Comparison of ENCODE assay signal across 11 cellular contexts in the genomic region with DNA sequence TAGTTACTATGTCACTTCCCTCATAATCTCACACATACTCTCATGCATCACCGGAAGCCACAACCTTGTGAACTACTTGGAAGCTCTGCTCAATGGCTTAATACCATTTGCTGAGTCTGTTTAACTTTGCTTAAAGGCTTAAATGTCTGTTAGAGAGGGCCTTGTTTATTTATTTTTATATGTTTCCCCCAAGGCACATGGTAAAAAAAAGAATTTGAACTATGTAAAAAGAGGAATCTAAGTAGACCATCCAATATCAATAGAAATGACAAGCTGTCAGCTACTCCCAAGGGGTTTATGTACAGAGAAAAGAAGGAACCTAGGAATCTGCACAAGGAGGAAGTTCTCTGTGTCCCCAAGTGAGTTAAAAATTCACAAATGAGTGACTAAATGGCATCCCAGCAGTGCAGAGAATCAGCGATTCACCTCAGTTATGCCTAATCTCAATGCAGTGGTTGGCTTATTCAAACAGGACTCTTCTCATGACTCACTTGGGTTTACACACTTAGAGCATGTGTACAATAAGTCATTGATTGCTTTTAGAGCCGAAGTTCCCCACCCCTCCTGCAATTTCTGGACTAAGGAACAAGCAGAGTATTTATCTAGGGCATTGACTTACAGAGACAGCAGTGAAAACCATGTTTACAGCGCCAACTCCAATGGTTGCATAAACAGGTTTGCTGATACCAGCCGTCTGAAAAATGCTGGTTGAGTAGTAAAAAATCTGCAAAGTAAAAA. TPM values are rescaled to one million over a fixed set of nuclear protein-coding genes. Genes with fewer than 3 reads are reported as not detected.
DNase-seq lines count a peak whose midpoint lies in the region; ATAC-seq, FAIRE-seq and TF ChIP-seq lines count a peak whose summit lies in the region.
"Had no signal": no experiment of that assay in that cellular context is flagged by ENCODE, and none has a peak within 500 bp of the region (broad histone marks: within the 10 kb centered on the region; RNA-seq: fewer than 3 reads in every experiment).

No MANE protein-coding gene starts in this region.

- H2BK12ac ChIP-seq in H1 (ENCODE audit: low read depth, low read length): no peak overlapping the region
- H2BK12ac ChIP-seq in neuronal stem cell (ENCODE audit: low read length): no peak overlapping the region

- H3K9ac ChIP-seq in H1 (replicated peaks in 1 of 4; ENCODE audit: extremely low read depth in 1 of 4, low read depth in 3 of 4, low read length in 3 of 4) (no peak overlapping the region), neuronal stem cell (ENCODE audit: low read depth, low read length, poor library complexity) (no peak overlapping the region)

- peak; percentile 73 for ATAC-seq in GM18861 (IDR thresholded peaks at IDR 0.05; ENCODE audit: unreplicated experiment)

- no peak for TF ChIP-seq RAD21 in H1 (IDR thresholded peaks at IDR 0.05 in 1 of 2, conservative IDR thresholded peaks at IDR 0.05 in 1 of 2; ENCODE audit: low read depth in 2 of 2, low read length in 2 of 2)

- H2AK5ac ChIP-seq in H1 (ENCODE audit: low read depth, low read length): no peak overlapping the region
- H2AK5ac ChIP-seq in neuronal stem cell (ENCODE audit: low read depth, low read length): no peak overlapping the region

- H3K14ac ChIP-seq in H1 (ENCODE audit: insufficient read length) (no peak overlapping the region), neuronal stem cell (ENCODE audit: low read length) (no peak overlapping the region)

- no peaks in the 10 kb centered on the region for H3K23me2 ChIP-seq in H1 (ENCODE audit: low read depth, low read length)

- 0 out of 2 replicates have a peak overlapping the region, but pooled peaks have one; percentile 79 for H2AFZ ChIP-seq in H1 (ENCODE audit: low read length)
- peak overlapping the region; percentile 38 for H2AFZ ChIP-seq in neuronal stem cell (ENCODE audit: low read length)

- H3K27me3 ChIP-seq in H1 (replicated peaks in 1 of 4; ENCODE audit: control insufficient read depth in 3 of 4, extremely low read depth in 1 of 4, insufficient read depth in 3 of 4, low read length in 3 of 4) (no peaks in the 10 kb centered on the region), neuronal stem cell (ENCODE audit: control insufficient read depth in 3 of 3, insufficient read depth in 3 of 3, low read depth in 1 of 3, low read length in 3 of 3) (no peaks in the 10 kb centered on the region), esophagus squamous epithelium (no peaks in the 10 kb centered on the region)
- H3K27me3 ChIP-seq: upper lobe of left lung had no signal

- TF ChIP-seq CTCF in H1 (IDR thresholded peaks at IDR 0.05; ENCODE audit: control extremely low read depth in 1 of 3, insufficient read depth in 1 of 3, low read depth in 1 of 3, low read length in 3 of 3): no peak
- no peak for TF ChIP-seq CTCF in esophagus squamous epithelium (IDR thresholded peaks at IDR 0.05)

- no peaks in the 10 kb centered on the region for H3K79me1 ChIP-seq in H1 (ENCODE audit: low read depth, low read length)
- H3K79me1 ChIP-seq in neuronal stem cell (ENCODE audit: low read depth, low read length): no peaks in the 10 kb centered on the region

- no peak overlapping the region for H3K4me3 ChIP-seq in H1 (ENCODE audit: extremely low read depth in 1 of 4, insufficient read depth in 2 of 4, low read depth in 3 of 4, low read length in 4 of 4)
- H3K4me3 ChIP-seq in neuronal stem cell (ENCODE audit: low read length in 2 of 2): no peak overlapping the region
- H3K4me3 ChIP-seq in esophagus squamous epithelium: no peak overlapping the region
- H3K4me3 ChIP-seq: skin epidermis, upper lobe of left lung had no signal

- no peak overlapping the region for H2BK5ac ChIP-seq in H1 (ENCODE audit: low read depth, low read length)
- no peak overlapping the region for H2BK5ac ChIP-seq in neuronal stem cell (ENCODE audit: low read length)

- H3K23ac ChIP-seq in H1 (ENCODE audit: insufficient read length) (no peak overlapping the region), neuronal stem cell (ENCODE audit: low read depth, low read length, poor library complexity) (no peak overlapping the region)

- H4K20me1 ChIP-seq in H1 (replicated peaks in 1 of 2; ENCODE audit: control insufficient read depth in 1 of 2, insufficient read depth in 2 of 2, low read length in 2 of 2): no peaks in the 10 kb centered on the region

- H3K36me3 ChIP-seq in H1 (ENCODE audit: control insufficient read depth in 2 of 4, insufficient read depth in 4 of 4, low read length in 3 of 4): no peaks in the 10 kb centered on the region
- no peaks in the 10 kb centered on the region for H3K36me3 ChIP-seq in neuronal stem cell (replicated peaks in 1 of 2; ENCODE audit: control insufficient read depth in 2 of 2, insufficient read depth in 2 of 2, low read length in 2 of 2)
- H3K36me3 ChIP-seq in esophagus squamous epithelium: no peaks in the 10 kb centered on the region
- H3K36me3 ChIP-seq: upper lobe of left lung had no signal

- no peak overlapping the region for H4K8ac ChIP-seq in H1 (ENCODE audit: extremely low read depth, insufficient read depth, low read length)
- H4K8ac ChIP-seq in neuronal stem cell (ENCODE audit: low read depth, low read length): no peak overlapping the region

- no peak overlapping the region for H4K5ac ChIP-seq in H1 (ENCODE audit: insufficient read length, low read depth, low read length)

- no peak for TF ChIP-seq POLR2A in H1 (IDR thresholded peaks at IDR 0.05; ENCODE audit: control extremely low read depth in 1 of 2, low read depth in 2 of 2, low read length in 2 of 2)
- TF ChIP-seq POLR2A in esophagus squamous epithelium (IDR thresholded peaks at IDR 0.05): no peak

- FAIRE-seq in H1 (lab: Jason Lieb, UNC): no peak
- FAIRE-seq in GM19239 (lab: Jason Lieb, UNC): no peak

- no peak for TF ChIP-seq EP300 in H1 (IDR thresholded peaks at IDR 0.05; ENCODE audit: borderline replicate concordance in 1 of 2, low read depth in 2 of 2, low read length in 2 of 2)

- 91% methylated on average over 5 of the region's 5 CpGs; no CpG with 5 or more reads in 1 of the 2 experiments for WGBS in H1 (ENCODE audit: extremely low coverage in 1 of 2, insufficient coverage in 1 of 2, insufficient read length in 1 of 2, insufficient replicate concordance in 2 of 2, low coverage in 1 of 2, low lambda C conversion rate in 2 of 2, missing lambda C conversion rate in 1 of 2), 2 experiments
- WGBS in neuronal stem cell (ENCODE audit: extremely low coverage in 2 of 2, insufficient read length in 2 of 2, insufficient replicate concordance in 1 of 2), 2 donors: no CpG with 5 or more reads among the region's 5 CpGs
- 53 to 55% methylated on average over 5 of the region's 5 CpGs for WGBS in esophagus squamous epithelium, 2 donors

- CTCF ChIA-PET in H1 (lab: Charles Lee; ENCODE audit: partially characterized antibody): no interaction called here

- H3K27ac ChIP-seq in H1 (ENCODE audit: low read depth, low read length) (no peak overlapping the region), neuronal stem cell (replicated peaks; ENCODE audit: low read length) (no peak overlapping the region), esophagus squamous epithelium (no peak overlapping the region)
- H3K27ac ChIP-seq: skin epidermis, upper lobe of left lung had no signal

- H2BK15ac ChIP-seq in H1 (ENCODE audit: low read length): no peak overlapping the region
- H2BK15ac ChIP-seq in neuronal stem cell (ENCODE audit: low read length): no peak overlapping the region

- H2BK120ac ChIP-seq in H1 (replicated peaks; ENCODE audit: low read depth, low read length): no peak overlapping the region
- no peak overlapping the region for H2BK120ac ChIP-seq in neuronal stem cell (ENCODE audit: low read depth, low read length)

- POLR2A ChIA-PET in H1 (lab: Charles Lee; ENCODE audit: partially characterized antibody): no interaction called here

- intact Hi-C loops in esophagus squamous epithelium (cut with DNase I): no loop called here

- H4K91ac ChIP-seq in H1 (replicated peaks; ENCODE audit: insufficient read length, low read length) (no peak overlapping the region), neuronal stem cell (ENCODE audit: low read depth, low read length, poor library complexity) (no peak overlapping the region)

- H3K79me2 ChIP-seq in H1 (ENCODE audit: control insufficient read depth in 1 of 2, insufficient read depth in 2 of 2, low read length in 2 of 2): no peaks in the 10 kb centered on the region

- H3K4me1 ChIP-seq in H1 (replicated peaks in 1 of 4; ENCODE audit: control insufficient read depth in 3 of 4, insufficient read depth in 4 of 4, low read length in 3 of 4) (no peaks in the 10 kb centered on the region), neuronal stem cell (ENCODE audit: control insufficient read depth in 2 of 2, insufficient read depth in 1 of 2, low read depth in 1 of 2, low read length in 2 of 2) (peaks cover 2% of the 10 kb centered on the region in 2 donors), esophagus squamous epithelium (peaks cover 0 to 25% (median 0%) of the 10 kb centered on the region in 3 donors)

- H3K18ac ChIP-seq in H1 (ENCODE audit: extremely low read depth, low read length) (no peak overlapping the region), neuronal stem cell (ENCODE audit: low read length) (no peak overlapping the region)

- H2BK20ac ChIP-seq in H1 (ENCODE audit: low read length): no peak overlapping the region

- H3K4ac ChIP-seq in H1 (replicated peaks; ENCODE audit: insufficient read length, low read depth, low read length) (no peak overlapping the region), neuronal stem cell (ENCODE audit: low read length) (no peak overlapping the region)

- no peak overlapping the region for H3K56ac ChIP-seq in H1 (replicated peaks; ENCODE audit: insufficient read length, low read depth, low read length)

- DNase-seq in LHCN-M2 (ENCODE audit: low read depth): peak; percentile 45
- DNase-seq in H1 (ENCODE audit: low read depth in 1 of 2, low spot score in 2 of 2): no peak
- DNase-seq in neuronal stem cell (ENCODE audit: low spot score): no peak
- no peak for DNase-seq in SK-N-DZ (ENCODE audit: low spot score)
- DNase-seq in COR-L47 (lab: John Stamatoyannopoulos, UW): no peak
- DNase-seq in GM19239 (ENCODE audit: insufficient read length, low spot score): no peak
- DNase-seq in esophagus squamous epithelium (lab: John Stamatoyannopoulos, UW): no peak
- DNase-seq: NCI-H1436, upper lobe of left lung had no signal

- H3K4me2 ChIP-seq in H1 (ENCODE audit: insufficient read depth in 1 of 2, low read depth in 2 of 2, low read length in 2 of 2): no peak overlapping the region
- H3K4me2 ChIP-seq in neuronal stem cell (ENCODE audit: insufficient read depth, low read length, poor library complexity, severe bottlenecking): no peak overlapping the region

- H3K9me3 ChIP-seq in H1 (ENCODE audit: insufficient read depth in 2 of 2, low read depth in 1 of 2, low read length in 1 of 2) (no peaks in the 10 kb centered on the region; a peak in 1 of 4 replicates), neuronal stem cell (replicated peaks in 1 of 2; ENCODE audit: control insufficient read depth in 2 of 2, insufficient read depth in 1 of 2, low read depth in 1 of 2, low read length in 2 of 2) (no peaks in the 10 kb centered on the region), esophagus squamous epithelium (no peaks in the 10 kb centered on the region)
- H3K9me3 ChIP-seq: upper lobe of left lung had no signal

RNA-seq across cellular contexts. Expression of gene SLC2A2, which starts 24.4 kb away (rescaled TPM):
- not detected in 2 replicates for total RNA-seq in LHCN-M2 (2014; rRNA removed)
- not detected for polyA plus RNA-seq in LHCN-M2 (2012)
- total RNA-seq in H1 (2021; fragmentation: NEBNext Ultra II Directional; extraction: Animal tissue kit (Norgen Biotek cat#: 25700)): not detected in 2 replicates
- not detected in 2 replicates for polyA plus RNA-seq in H1 (2011; rRNA removed)
- not detected for polyA plus RNA-seq in H1 (2011; cell fraction: cytosol; rRNA removed)
- polyA plus RNA-seq in H1 (2011; cell fraction: nucleus; rRNA removed): not detected
- not detected in 4 replicates for polyA plus RNA-seq in H1 (2012, experiment 1 of 2)
- polyA plus RNA-seq in H1 (2012, experiment 2 of 2): not detected
- not detected for polyA plus RNA-seq in H1 (2013, experiment 1 of 2)
- polyA plus RNA-seq in H1 (2013, experiment 2 of 2): not detected
- not detected in 2 replicates for polyA minus RNA-seq in H1 (2011; rRNA and poly(A)+ RNA removed)
- not detected for polyA minus RNA-seq in H1 (2011; cell fraction: cytosol; rRNA and poly(A)+ RNA removed)
- polyA minus RNA-seq in H1 (2011; cell fraction: nucleus; rRNA and poly(A)+ RNA removed): not detected
- polyA plus RNA-seq in neuronal stem cell (2013, experiment 1 of 2): not detected
- not detected for polyA plus RNA-seq in neuronal stem cell (2013, experiment 2 of 2)
- not detected in 2 replicates for polyA plus RNA-seq in SK-N-DZ (2014; cell fraction: cytosol; rRNA removed)
- not detected in 2 replicates for polyA plus RNA-seq in SK-N-DZ (2014; cell fraction: nucleus; rRNA removed)
- total RNA-seq in esophagus squamous epithelium: not detected
